In genomic region chr5:121160591-121160990, GRCh38 we compare ENCODE assay signal across 8 cellular contexts.
"Had no signal": no experiment of that assay in that cellular context is flagged by ENCODE, and none has a peak within 500 bp of the region (broad histone marks: within the 10 kb centered on the region; RNA-seq: fewer than 3 reads in every experiment).

No MANE protein-coding gene starts in this region.

- H2AFZ ChIP-seq: GM23248 had no signal

- H3K9ac ChIP-seq: GM23248 had no signal

- H3K27ac ChIP-seq: GM23248, HL-60 had no signal

- H3K9me3 ChIP-seq: HAP-1 had no signal

- H3K4me3 ChIP-seq: GM23248, HAP-1 had no signal

- DNase-seq: GM23248, GOT3, H7, HFFc6, KG1 had no signal

- H3K4me1 ChIP-seq: HAP-1 had no signal

- H3K36me3 ChIP-seq: HAP-1 had no signal

- ATAC-seq: HCT116 had no signal
